Comparison of ENCODE assay signal across 2 cellular contexts in genomic region chr3:19899833-19900232, GRCh38.
TF ChIP-seq lines count a peak whose summit lies in the region.
"Not testable (repeated sequence)": the region's sequence is repeated elsewhere in the genome, so short reads cannot be mapped to it uniquely, and the experiment has no call there.

No MANE protein-coding gene starts in this region.

TF ChIP-seq in K562, 482 proteins besides CTCF, POLR2A, EP300 and RAD21:
- TF ChIP-seq, protein P1, sequence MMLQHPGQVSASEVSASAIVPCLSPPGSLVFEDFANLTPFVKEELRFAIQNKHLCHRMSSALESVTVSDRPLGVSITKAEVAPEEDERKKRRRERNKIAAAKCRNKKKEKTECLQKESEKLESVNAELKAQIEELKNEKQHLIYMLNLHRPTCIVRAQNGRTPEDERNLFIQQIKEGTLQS (IDR thresholded peaks at IDR 0.05): peak; percentile 85
- TF ChIP-seq, protein P1 (CRISPR knock-in tag; conservative IDR thresholded peaks at IDR 0.05): not testable (repeated sequence)
- not testable (repeated sequence) for TF ChIP-seq ATF1 (CRISPR knock-in tag; IDR thresholded peaks at IDR 0.05)
- TF ChIP-seq ATF1 (tag; IDR thresholded peaks at IDR 0.05): 0 out of 2 replicates have a peak, but pooled peaks have one; percentile 24
- peak; percentile 82; the same call in 1 of the 2 replicates for TF ChIP-seq ATF7 (IDR thresholded peaks at IDR 0.05)
- 0 out of 2 replicates have a peak, but pooled peaks have one; percentile 16 for TF ChIP-seq CREM (IDR thresholded peaks at IDR 0.05; ENCODE audit: low read depth)

TF ChIP-seq in HepG2, 621 proteins besides CTCF, POLR2A, EP300 and RAD21:
- TF ChIP-seq CREB1 (IDR thresholded peaks at IDR 0.05): peak; percentile 95
- not testable (repeated sequence) for TF ChIP-seq CREB1, ATF7 (CRISPR knock-in tag; IDR thresholded peaks at IDR 0.05)
- peak; percentile 97 for TF ChIP-seq ATF7 (IDR thresholded peaks at IDR 0.05)
